Comparison of ENCODE assay signal across 8 cellular contexts in genomic region chr1:200979574-200980451, GRCh38. TPM values are rescaled to one million over a fixed set of nuclear protein-coding genes. Genes with fewer than 3 reads are reported as not detected.
DNase-seq lines count a peak whose midpoint lies in the region; ATAC-seq and TF ChIP-seq lines count a peak whose summit lies in the region.

No MANE protein-coding gene starts in this region.

- H3K79me2 ChIP-seq in fibroblast of lung (ENCODE audit: control insufficient read depth, insufficient read depth, low read length), result no peaks in the 10 kb centered on the region

- H3K36me3 Mint-ChIP-seq in activated CD8-positive, alpha-beta T cell treated with anti-CD3 and anti-CD28 coated beads, Interleukin-2, amount 10 ng/mL, durations not matched to agents 7 days and 5 days (ENCODE audit: low read depth), result peaks cover 79% of the 10 kb centered on the region

- H3K4me2 ChIP-seq in fibroblast of lung (ENCODE audit: extremely low read depth, insufficient read depth, low read length), result no peak overlapping the region

- H3K9ac ChIP-seq in fibroblast of lung (ENCODE audit: insufficient read depth, low read length), result no peak overlapping the region

- POLR2A ChIA-PET in activated CD8-positive, alpha-beta T cell treated with anti-CD3 and anti-CD28 coated beads, Interleukin-2, amount 10 ng/mL, durations not matched to agents 7 days and 5 days (lab: Charles Lee), result interaction anchor here (1.0 to 1.5 kb wide), 2 partner anchors 10 to 45 kb away, joined by 3 read pairs; no protein-coding TSS in a partner anchor

- no peak overlapping the region for H3K27ac ChIP-seq in fibroblast of lung (ENCODE audit: insufficient read depth, low read length)

- no peaks in the 10 kb centered on the region for H3K9me3 ChIP-seq in fibroblast of lung (ENCODE audit: control insufficient read depth, insufficient read depth, low read depth, low read length)

- no peak overlapping the region for H3K4me3 Mint-ChIP-seq in activated CD8-positive, alpha-beta T cell treated with anti-CD3 and anti-CD28 coated beads, Interleukin-2, amount 10 ng/mL, durations not matched to agents 7 days and 5 days

- H3K27me3 ChIP-seq in fibroblast of lung (ENCODE audit: control insufficient read depth, insufficient read depth, low read length), result peaks cover 3% of the 10 kb centered on the region

- H3K4me3 ChIP-seq in fibroblast of lung (replicated peaks in 1 of 4; ENCODE audit: control extremely low read depth in 1 of 4, insufficient read depth in 1 of 4, low read depth in 3 of 4, low read length in 4 of 4), result no peak overlapping the region

- no peaks in the 10 kb centered on the region for H3K36me3 ChIP-seq in fibroblast of lung (ENCODE audit: control insufficient read depth, insufficient read depth, low read length)

- no peak overlapping the region for H2AFZ ChIP-seq in fibroblast of lung (ENCODE audit: low read length)

- H3K4me1 Mint-ChIP-seq in activated CD8-positive, alpha-beta T cell treated with anti-CD3 and anti-CD28 coated beads, Interleukin-2, amount 10 ng/mL, durations not matched to agents 7 days and 5 days (ENCODE audit: low read depth), result no peaks in the 10 kb centered on the region

- peak; percentile 63 for DNase-seq in activated gamma-delta T cell treated with Interleukin-2 at 50 U/mL for 16 hours
- DNase-seq in activated gamma-delta T cell (lab: John Stamatoyannopoulos, UW), result no peak
- DNase-seq in NCI-H2171 treated with DMSO at 0.1 percent for 48 hours (lab: John Stamatoyannopoulos, UW), result peak; percentile 36
- peak; percentile 75 for DNase-seq in activated CD8-positive, alpha-beta T cell treated with anti-CD3 and anti-CD28 coated beads, Interleukin-2, amount 10 ng/mL, durations not matched to agents 7 days and 5 days
- DNase-seq in fibroblast of lung (ENCODE audit: low read depth in 2 of 2), result peak; percentile 6 to 11
- DNase-seq in stimulated activated CD4-positive, alpha-beta T cell treated with anti-CD3 and anti-CD28 coated beads, Interleukin-1b, Interleukin-23, amount 100 ng/mL, for 4 hours (ENCODE audit: low read depth in 2 of 2), result peak; percentile 58 to 61
- DNase-seq in sciatic nerve (ENCODE audit: low spot score), result no peak
- DNase-seq in NCI-H446 treated with DMSO at 0.1 percent for 48 hours (lab: John Stamatoyannopoulos, UW), result no peak

- ATAC-seq in activated CD8-positive, alpha-beta T cell treated with anti-CD3 and anti-CD28 coated beads, Interleukin-2, amount 10 ng/mL, durations not matched to agents 7 days and 5 days, result peak; percentile 67
- ATAC-seq in sciatic nerve, result no peak

- CTCF ChIA-PET in activated CD8-positive, alpha-beta T cell treated with anti-CD3 and anti-CD28 coated beads, Interleukin-2, amount 10 ng/mL, durations not matched to agents 7 days and 5 days (lab: Charles Lee), result interaction anchor here (0.7 to 6.7 kb wide), 27 partner anchors 9 to 419 kb away, joined by 3 to 130 read pairs (median 6); partner anchors contain the start of gene KIF21B

- no peaks in the 10 kb centered on the region for H3K4me1 ChIP-seq in fibroblast of lung (ENCODE audit: control insufficient read depth, extremely low read depth, insufficient read depth, low read length)

- intact Hi-C loops in sciatic nerve (cut with DNase I), result no loop called here

- H3K27me3 Mint-ChIP-seq in activated CD8-positive, alpha-beta T cell treated with anti-CD3 and anti-CD28 coated beads, Interleukin-2, amount 10 ng/mL, durations not matched to agents 7 days and 5 days (ENCODE audit: low read depth), result no peaks in the 10 kb centered on the region

- TF ChIP-seq CTCF in fibroblast of lung (conservative IDR thresholded peaks at IDR 0.05 in 1 of 2, IDR thresholded peaks at IDR 0.05 in 1 of 2; ENCODE audit: low read depth in 1 of 2, low read length in 2 of 2), result peak in 1 of 2 donors; percentile 44

- no peaks in the 10 kb centered on the region for H4K20me1 ChIP-seq in fibroblast of lung (ENCODE audit: control insufficient read depth, extremely low read depth, insufficient read depth, low read length)

- H3K27ac Mint-ChIP-seq in activated CD8-positive, alpha-beta T cell treated with anti-CD3 and anti-CD28 coated beads, Interleukin-2, amount 10 ng/mL, durations not matched to agents 7 days and 5 days, result peak overlapping the region; percentile 43

- H3K9me3 Mint-ChIP-seq in activated CD8-positive, alpha-beta T cell treated with anti-CD3 and anti-CD28 coated beads, Interleukin-2, amount 10 ng/mL, durations not matched to agents 7 days and 5 days (ENCODE audit: insufficient read depth), result no peaks in the 10 kb centered on the region

RNA-seq across cellular contexts. Expression of gene KIF21B, which starts 43.7 kb away (rescaled TPM):
- total RNA-seq in activated CD8-positive, alpha-beta T cell treated with anti-CD3 and anti-CD28 coated beads, Interleukin-2, amount 10 ng/mL, durations not matched to agents 7 days and 5 days, result 100 to 1,000 TPM; 158 to 162 TPM
- total RNA-seq in fibroblast of lung (under 0.01 and 0.26 TPM in 2 replicates), sciatic nerve (3.7 TPM)
- polyA plus RNA-seq in fibroblast of lung, result 0.03 and 0.08 TPM in 2 replicates
- 0.03 and 0.05 TPM in 2 replicates for polyA plus RNA-seq in fibroblast of lung (2012)
- 0.08 and 0.11 TPM in 2 replicates for polyA minus RNA-seq in fibroblast of lung (ENCODE audit: low replicate concordance)

Comparison
In these comparisons a context has a peak if more than half of its experiments do, and no peak if none do; other contexts are left out.
1. DNase-seq: peak in activated gamma-delta T cell treated with Interleukin-2 at 50 U/mL for 16 hours (single experiment), NCI-H2171 treated with DMSO at 0.1 percent for 48 hours (single experiment), activated CD8-positive, alpha-beta T cell treated with anti-CD3 and anti-CD28 coated beads, Interleukin-2, amount 10 ng/mL, durations not matched to agents 7 days and 5 days (single experiment), fibroblast of lung (2 of 2) and stimulated activated CD4-positive, alpha-beta T cell treated with anti-CD3 and anti-CD28 coated beads, Interleukin-1b, Interleukin-23, amount 100 ng/mL, for 4 hours (2 of 2); none in activated gamma-delta T cell (single experiment), sciatic nerve (single experiment) and NCI-H446 treated with DMSO at 0.1 percent for 48 hours (single experiment).
2. RNA of gene KIF21B, which starts 43.7 kb away (total RNA-seq): 158 to 162 TPM in activated CD8-positive, alpha-beta T cell treated with anti-CD3 and anti-CD28 coated beads, Interleukin-2, amount 10 ng/mL, durations not matched to agents 7 days and 5 days; 3.7 TPM in sciatic nerve (single experiment) and under 0.01 to 0.26 TPM in fibroblast of lung; every median in the first group is over 10 times any median in the second.